ENCODE assay signal across 1 cellular context in the genomic region with DNA sequence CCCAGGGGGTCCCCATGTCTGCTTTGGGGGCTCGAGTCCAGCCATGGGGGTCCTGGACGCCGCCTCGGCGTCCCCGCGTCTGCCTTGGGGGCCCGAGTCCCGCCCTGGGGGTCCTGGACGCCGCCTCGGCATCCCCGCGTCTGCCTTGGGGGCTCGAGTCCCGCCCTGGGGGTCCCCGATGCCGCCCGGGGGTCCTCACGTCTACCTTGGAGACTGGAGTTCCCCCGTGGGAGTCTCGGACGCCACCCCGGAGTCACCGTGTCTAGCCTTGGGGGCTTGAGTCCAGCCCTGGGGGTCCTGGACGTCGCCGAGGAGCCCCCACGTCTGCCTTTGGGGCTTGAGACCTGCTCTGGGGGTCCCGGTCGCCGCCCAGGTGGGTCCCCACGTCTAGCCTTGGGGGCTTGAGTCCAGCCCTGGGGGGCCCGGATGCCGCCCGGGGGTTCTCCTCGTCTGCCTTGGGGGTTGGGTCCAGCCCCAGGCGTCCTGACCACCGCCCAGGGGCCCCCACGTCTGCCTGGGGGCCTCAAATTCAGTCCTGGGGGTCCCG.
TF ChIP-seq lines count a peak whose summit lies in the region.

No MANE protein-coding gene starts in this region.

TF ChIP-seq in SK-N-SH, 30 proteins besides CTCF, POLR2A, EP300 and RAD21 (continued from another document):
- TF ChIP-seq REST (IDR thresholded peaks at IDR 0.05; ENCODE audit: low read depth, low read length) (no peak), TEAD4 (IDR thresholded peaks at IDR 0.05; ENCODE audit: borderline replicate concordance, insufficient read depth) (no peak), POLR2AphosphoS5 (IDR thresholded peaks at IDR 0.05; ENCODE audit: low read depth, low read length) (no peak), JUND (IDR thresholded peaks at IDR 0.05) (no peak), FOSL2 (IDR thresholded peaks at IDR 0.05; ENCODE audit: borderline replicate concordance, low read depth) (no peak), NFIC (IDR thresholded peaks at IDR 0.05; ENCODE audit: borderline replicate concordance) (no peak), RCOR1 (IDR thresholded peaks at IDR 0.05; ENCODE audit: low read length) (no peak), GABPA (IDR thresholded peaks at IDR 0.05; ENCODE audit: low read depth) (no peak), EZH2phosphoT487 (IDR thresholded peaks at IDR 0.05; ENCODE audit: borderline replicate concordance, low read depth) (no peak), MXI1 (IDR thresholded peaks at IDR 0.05; ENCODE audit: low read depth, low read length) (no peak)
- TF ChIP-seq, protein P1, sequence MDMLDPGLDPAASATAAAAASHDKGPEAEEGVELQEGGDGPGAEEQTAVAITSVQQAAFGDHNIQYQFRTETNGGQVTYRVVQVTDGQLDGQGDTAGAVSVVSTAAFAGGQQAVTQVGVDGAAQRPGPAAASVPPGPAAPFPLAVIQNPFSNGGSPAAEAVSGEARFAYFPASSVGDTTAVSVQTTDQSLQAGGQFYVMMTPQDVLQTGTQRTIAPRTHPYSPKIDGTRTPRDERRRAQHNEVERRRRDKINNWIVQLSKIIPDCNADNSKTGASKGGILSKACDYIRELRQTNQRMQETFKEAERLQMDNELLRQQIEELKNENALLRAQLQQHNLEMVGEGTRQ (IDR thresholded peaks at IDR 0.05; ENCODE audit: borderline replicate concordance, low read depth, low read length) = no peak
- TF ChIP-seq, protein P2, sequence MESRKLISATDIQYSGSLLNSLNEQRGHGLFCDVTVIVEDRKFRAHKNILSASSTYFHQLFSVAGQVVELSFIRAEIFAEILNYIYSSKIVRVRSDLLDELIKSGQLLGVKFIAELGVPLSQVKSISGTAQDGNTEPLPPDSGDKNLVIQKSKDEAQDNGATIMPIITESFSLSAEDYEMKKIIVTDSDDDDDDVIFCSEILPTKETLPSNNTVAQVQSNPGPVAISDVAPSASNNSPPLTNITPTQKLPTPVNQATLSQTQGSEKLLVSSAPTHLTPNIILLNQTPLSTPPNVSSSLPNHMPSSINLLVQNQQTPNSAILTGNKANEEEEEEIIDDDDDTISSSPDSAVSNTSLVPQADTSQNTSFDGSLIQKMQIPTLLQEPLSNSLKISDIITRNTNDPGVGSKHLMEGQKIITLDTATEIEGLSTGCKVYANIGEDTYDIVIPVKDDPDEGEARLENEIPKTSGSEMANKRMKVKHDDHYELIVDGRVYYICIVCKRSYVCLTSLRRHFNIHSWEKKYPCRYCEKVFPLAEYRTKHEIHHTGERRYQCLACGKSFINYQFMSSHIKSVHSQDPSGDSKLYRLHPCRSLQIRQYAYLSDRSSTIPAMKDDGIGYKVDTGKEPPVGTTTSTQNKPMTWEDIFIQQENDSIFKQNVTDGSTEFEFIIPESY (IDR thresholded peaks at IDR 0.05; ENCODE audit: borderline replicate concordance, low read depth) = no peak
- TF ChIP-seq, protein P3, sequence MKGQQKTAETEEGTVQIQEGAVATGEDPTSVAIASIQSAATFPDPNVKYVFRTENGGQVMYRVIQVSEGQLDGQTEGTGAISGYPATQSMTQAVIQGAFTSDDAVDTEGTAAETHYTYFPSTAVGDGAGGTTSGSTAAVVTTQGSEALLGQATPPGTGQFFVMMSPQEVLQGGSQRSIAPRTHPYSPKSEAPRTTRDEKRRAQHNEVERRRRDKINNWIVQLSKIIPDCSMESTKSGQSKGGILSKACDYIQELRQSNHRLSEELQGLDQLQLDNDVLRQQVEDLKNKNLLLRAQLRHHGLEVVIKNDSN (IDR thresholded peaks at IDR 0.05; ENCODE audit: borderline replicate concordance, low read depth) = no peak
